Comparison of ENCODE assay signal across 21 cellular contexts in genomic region chr5:101212942-101213514, GRCh38.
"Had no signal": no experiment of that assay in that cellular context is flagged by ENCODE, and none has a peak within 500 bp of the region (broad histone marks: within the 10 kb centered on the region; RNA-seq: fewer than 3 reads in every experiment).

No MANE protein-coding gene starts in this region.

- H3K27ac Mint-ChIP-seq: naive B cell; nephron; stimulated activated memory B cell treated with anti-CD40 and anti-IgM and Interleukin-4, amounts not matched to agents 10 μg/mL and 1 μg/mL and 100 μg/mL, for 72 hours; stimulated activated naive CD8-positive, alpha-beta T cell treated with anti-CD3 and anti-CD28 coated beads, Interleukin-15, Interleukin-2, amounts not matched to agents 100 ng/mL and 50 ng/mL, for 24 hours had no signal

- DNase-seq: cortex of kidney; dorsolateral prefrontal cortex; effector CD8-positive, alpha-beta T cell; heart left ventricle; hippocampal formation; left colon; left ventricle myocardium superior; mesenchymal stem cell; naive B cell; ovary; stimulated activated CD4-positive, alpha-beta T cell treated with anti-CD3 and anti-CD28 coated beads, Interleukin-4, amount 100 ng/mL, for 24 hours; testis; upper lobe of right lung had no signal

- H3K9me3 ChIP-seq: heart left ventricle, neutrophil, ovary, right atrium auricular region, testis, tibial nerve, upper lobe of right lung, vagina had no signal

- H3K27me3 Mint-ChIP-seq: naive B cell; stimulated activated memory B cell treated with anti-CD40 and anti-IgM and Interleukin-4, amounts not matched to agents 10 μg/mL and 1 μg/mL and 100 μg/mL, for 72 hours had no signal

- H3K4me1 ChIP-seq: heart left ventricle, right atrium auricular region, testis, tibial nerve, upper lobe of right lung, vagina had no signal

- H3K36me3 ChIP-seq: heart left ventricle, neutrophil, ovary, right atrium auricular region, tibial nerve, upper lobe of right lung, vagina had no signal

- H3K4me1 Mint-ChIP-seq: naive B cell; nephron; stimulated activated memory B cell treated with anti-CD40 and anti-IgM and Interleukin-4, amounts not matched to agents 10 μg/mL and 1 μg/mL and 100 μg/mL, for 72 hours had no signal

- H3K36me3 Mint-ChIP-seq: naive B cell; stimulated activated memory B cell treated with anti-CD40 and anti-IgM and Interleukin-4, amounts not matched to agents 10 μg/mL and 1 μg/mL and 100 μg/mL, for 72 hours had no signal

- H3K4me3 ChIP-seq: dorsolateral prefrontal cortex, heart left ventricle, lung, ovary, right atrium auricular region, testis, tibial nerve, upper lobe of right lung, vagina had no signal

- H3K27ac ChIP-seq: dorsolateral prefrontal cortex, heart left ventricle, neutrophil, ovary, right atrium auricular region, testis, tibial nerve, upper lobe of right lung, vagina had no signal

- H3K4me3 Mint-ChIP-seq: naive B cell; nephron; stimulated activated memory B cell treated with anti-CD40 and anti-IgM and Interleukin-4, amounts not matched to agents 10 μg/mL and 1 μg/mL and 100 μg/mL, for 72 hours; stimulated activated naive CD8-positive, alpha-beta T cell treated with anti-CD3 and anti-CD28 coated beads, Interleukin-15, Interleukin-2, amounts not matched to agents 100 ng/mL and 50 ng/mL, for 24 hours had no signal

- H3K27me3 ChIP-seq: dorsolateral prefrontal cortex, heart left ventricle, neutrophil, ovary, right atrium auricular region, testis, tibial nerve, upper lobe of right lung, vagina had no signal

- H3K9me3 Mint-ChIP-seq: stimulated activated naive CD8-positive, alpha-beta T cell treated with anti-CD3 and anti-CD28 coated beads, Interleukin-15, Interleukin-2, amounts not matched to agents 100 ng/mL and 50 ng/mL, for 24 hours had no signal
